8 cellular contexts compared by ENCODE assay signal in genomic region chr2:202634556-202635440, GRCh38. TPM values are rescaled to one million over a fixed set of nuclear protein-coding genes. Genes with fewer than 3 reads are reported as not detected.
DNase-seq lines count a peak whose midpoint lies in the region; ATAC-seq and TF ChIP-seq lines count a peak whose summit lies in the region.

TSS of gene FAM117B (plus strand) at chr2:202634969. CDS start at chr2:202635188, 219 bp downstream.

- no peaks in the 10 kb centered on the region for H3K9me3 ChIP-seq in hepatocyte (ENCODE audit: low read depth)
- no peaks in the 10 kb centered on the region for H3K9me3 ChIP-seq in aorta (ENCODE audit: control insufficient read depth, low read length)

- ATAC-seq in GM18517 (IDR thresholded peaks at IDR 0.05; ENCODE audit: unreplicated experiment) (peak; percentile 87), HG03039 (IDR thresholded peaks at IDR 0.05; ENCODE audit: unreplicated experiment) (peak; percentile 94), aorta (ENCODE audit: low FRiP score) (peak; percentile 97)

- peaks cover 13% of the 10 kb centered on the region for H3K4me1 ChIP-seq in hepatocyte (ENCODE audit: insufficient read depth)
- H3K4me1 ChIP-seq in aorta (ENCODE audit: control insufficient read depth in 1 of 2, insufficient read depth in 2 of 2, low read length in 2 of 2), result no peaks in the 10 kb centered on the region

- TF ChIP-seq CTCF in astrocyte of the spinal cord (IDR thresholded peaks at IDR 0.05; ENCODE audit: low read depth, low read length), result no peak
- TF ChIP-seq CTCF in hepatocyte (IDR thresholded peaks at IDR 0.05; ENCODE audit: poor library complexity), result no peak

- peaks cover 36% of the 10 kb centered on the region for H3K79me2 ChIP-seq in hepatocyte

- H3K36me3 ChIP-seq in hepatocyte (replicated peaks; ENCODE audit: insufficient read depth, low read depth) (no peaks in the 10 kb centered on the region), aorta (ENCODE audit: control insufficient read depth in 1 of 2, insufficient read depth in 2 of 2, low read length in 1 of 2) (no peaks in the 10 kb centered on the region)

- WGBS in hepatocyte (ENCODE audit: low lambda C conversion rate, missing lambda C conversion rate), result 2% methylated on average over 53 of the region's 83 CpGs
- 0 to 1% methylated on average over 49 to 83 of the region's 83 CpGs for WGBS in aorta, 2 donors

- peak within 1 kb of the TSS; percentile 78 for H3K4me2 ChIP-seq in hepatocyte

- intact Hi-C loops in aorta (cut with DNase I), result loop anchor here in 1 of 2 donors (10.0 kb wide), 1 partner anchor 170 kb away; no protein-coding TSS in a partner anchor

- peak within 1 kb of the TSS; percentile 81 for H3K4me3 ChIP-seq in astrocyte of the spinal cord (ENCODE audit: low read depth, low read length)
- peak within 1 kb of the TSS; percentile 98 for H3K4me3 ChIP-seq in hepatocyte
- peak within 1 kb of the TSS; percentile 93 to 99 for H3K4me3 ChIP-seq in aorta (ENCODE audit: low read length in 2 of 2)

- H3K27me3 ChIP-seq in hepatocyte (no peaks in the 10 kb centered on the region), aorta (ENCODE audit: control insufficient read depth in 1 of 2, insufficient read depth in 2 of 2, low read length in 1 of 2) (no peaks in the 10 kb centered on the region)

- no peaks in the 10 kb centered on the region for H3K9me2 ChIP-seq in hepatocyte (replicated peaks; ENCODE audit: insufficient read depth)

- DNase-seq in NCI-H2081 (lab: John Stamatoyannopoulos, UW) (peak; percentile 99), T1000 (lab: John Stamatoyannopoulos, UW) (peak; percentile 92), astrocyte of the spinal cord (ENCODE audit: low read depth, low spot score) (peak; percentile 96), hepatocyte (ENCODE audit: low spot score) (peak; percentile 99), renal cortical epithelial cell (ENCODE audit: low read depth) (peak; percentile 82), aorta (peak; percentile 99)

- in situ Hi-C loops in astrocyte of the spinal cord (cut with HindIII; ENCODE audit: low sequenced_read_pairs), result no loop called here

- H2AFZ ChIP-seq in hepatocyte, result peak within 1 kb of the TSS; percentile 80

- peak within 1 kb of the TSS; percentile 89 for H3K27ac ChIP-seq in hepatocyte
- peak within 1 kb of the TSS; percentile 67 to 89 for H3K27ac ChIP-seq in aorta (ENCODE audit: low read depth in 1 of 2, low read length in 2 of 2)

- H4K20me1 ChIP-seq in hepatocyte (ENCODE audit: insufficient read depth, poor library complexity, severe bottlenecking), result no peaks in the 10 kb centered on the region

RNA-seq across cellular contexts. Expression of gene FAM117B, which starts in this region (rescaled TPM):
- 10.9 and 13.8 TPM in 2 replicates for total RNA-seq in hepatocyte
- 8.2 and 9.0 TPM in 2 replicates for polyA plus RNA-seq in hepatocyte
- 1.9 and 11.1 TPM in 2 replicates for total RNA-seq in renal cortical epithelial cell
- 1 to 10 TPM; 4.3 to 8.4 TPM for total RNA-seq in aorta
- 1 to 10 TPM; 2.5 TPM for polyA plus RNA-seq in aorta

Comparison
In these comparisons a context has a peak if more than half of its experiments do, and no peak if none do; other contexts are left out.
1. Peak in every context shown above with its lines: DNase-seq, ATAC-seq, H3K4me3 ChIP-seq and H3K27ac ChIP-seq.